14 cellular contexts compared by ENCODE assay signal in the genomic region with DNA sequence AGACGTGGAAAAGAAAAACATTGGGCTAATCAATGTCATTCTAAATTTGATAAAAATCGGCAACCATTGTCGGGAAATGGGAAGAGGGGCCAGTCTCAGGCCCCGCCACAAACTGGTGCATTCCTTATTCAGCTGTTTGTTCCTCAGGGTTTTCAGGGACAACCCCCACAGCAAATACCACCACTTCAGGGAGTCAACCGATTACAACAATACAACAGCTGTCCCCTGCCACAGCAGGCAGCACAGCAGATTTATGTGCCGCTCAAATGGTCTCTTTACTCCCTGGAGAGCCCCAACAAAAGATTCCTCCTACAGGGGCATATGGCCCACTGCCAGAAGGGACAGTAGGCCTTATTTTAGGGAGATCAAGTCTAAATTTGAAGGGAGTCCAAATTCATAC.
"Had no signal": no experiment of that assay in that cellular context is flagged by ENCODE, and none has a peak within 500 bp of the region (broad histone marks: within the 10 kb centered on the region; RNA-seq: fewer than 3 reads in every experiment).

No MANE protein-coding gene starts in this region.

- ATAC-seq: activated T-helper 17 cell treated with anti-CD3 and anti-CD28 coated beads, Interleukin-2, amount 50 U/mL, for 72 hours; gastrocnemius medialis had no signal

- H3K4me1 Mint-ChIP-seq: mesothelial cell of epicardium, neural progenitor cell had no signal

- H3K4me1 ChIP-seq: gastrocnemius medialis, neural progenitor cell had no signal

- H3K4me3 Mint-ChIP-seq: activated naive CD4-positive, alpha-beta T cell treated with anti-CD3 and anti-CD28 coated beads, Interleukin-2, amount 10 ng/mL, durations not matched to agents 7 days and 5 days; activated T-helper 17 cell treated with anti-CD3 and anti-CD28 coated beads, Interleukin-2, amount 50 U/mL, for 72 hours; mesothelial cell of epicardium; neural progenitor cell; type B pancreatic cell had no signal

- H3K27ac Mint-ChIP-seq: activated naive CD4-positive, alpha-beta T cell treated with anti-CD3 and anti-CD28 coated beads, Interleukin-2, amount 10 ng/mL, durations not matched to agents 7 days and 5 days; activated T-helper 17 cell treated with anti-CD3 and anti-CD28 coated beads, Interleukin-2, amount 50 U/mL, for 72 hours; mesothelial cell of epicardium; neural progenitor cell; type B pancreatic cell had no signal

- H3K27ac ChIP-seq: gastrocnemius medialis, neural progenitor cell, ovary, sigmoid colon had no signal

- H3K4me3 ChIP-seq: gastrocnemius medialis, neural progenitor cell, ovary, sigmoid colon had no signal

- H3K9me3 ChIP-seq: sigmoid colon had no signal

- DNase-seq: activated CD4-positive, alpha-beta T cell treated with anti-CD3 and anti-CD28 coated beads for 48 hours; activated naive CD4-positive, alpha-beta T cell treated with anti-CD3 and anti-CD28 coated beads, Interleukin-2, amount 10 ng/mL, durations not matched to agents 7 days and 5 days; central memory CD4-positive, alpha-beta T cell; cortex of kidney; effector CD8-positive, alpha-beta T cell; gastrocnemius medialis; ovary; sigmoid colon; stimulated activated CD4-positive, alpha-beta T cell treated with anti-CD3 and anti-CD28 coated beads, Interleukin-12 subunit alpha, Interleukin-12 subunit beta, amount 100 ng/mL, for 4 hours; stimulated activated naive CD4-positive, alpha-beta T cell had no signal

- H3K27me3 Mint-ChIP-seq: activated naive CD4-positive, alpha-beta T cell treated with anti-CD3 and anti-CD28 coated beads, Interleukin-2, amount 10 ng/mL, durations not matched to agents 7 days and 5 days; activated T-helper 17 cell treated with anti-CD3 and anti-CD28 coated beads, Interleukin-2, amount 50 U/mL, for 72 hours; type B pancreatic cell had no signal

- H3K36me3 ChIP-seq: gastrocnemius medialis, neural progenitor cell, ovary, sigmoid colon had no signal

- H3K36me3 Mint-ChIP-seq: activated naive CD4-positive, alpha-beta T cell treated with anti-CD3 and anti-CD28 coated beads, Interleukin-2, amount 10 ng/mL, durations not matched to agents 7 days and 5 days; neural progenitor cell had no signal

- H3K27me3 ChIP-seq: gastrocnemius medialis, neural progenitor cell, ovary, sigmoid colon had no signal
